In the genomic region with DNA sequence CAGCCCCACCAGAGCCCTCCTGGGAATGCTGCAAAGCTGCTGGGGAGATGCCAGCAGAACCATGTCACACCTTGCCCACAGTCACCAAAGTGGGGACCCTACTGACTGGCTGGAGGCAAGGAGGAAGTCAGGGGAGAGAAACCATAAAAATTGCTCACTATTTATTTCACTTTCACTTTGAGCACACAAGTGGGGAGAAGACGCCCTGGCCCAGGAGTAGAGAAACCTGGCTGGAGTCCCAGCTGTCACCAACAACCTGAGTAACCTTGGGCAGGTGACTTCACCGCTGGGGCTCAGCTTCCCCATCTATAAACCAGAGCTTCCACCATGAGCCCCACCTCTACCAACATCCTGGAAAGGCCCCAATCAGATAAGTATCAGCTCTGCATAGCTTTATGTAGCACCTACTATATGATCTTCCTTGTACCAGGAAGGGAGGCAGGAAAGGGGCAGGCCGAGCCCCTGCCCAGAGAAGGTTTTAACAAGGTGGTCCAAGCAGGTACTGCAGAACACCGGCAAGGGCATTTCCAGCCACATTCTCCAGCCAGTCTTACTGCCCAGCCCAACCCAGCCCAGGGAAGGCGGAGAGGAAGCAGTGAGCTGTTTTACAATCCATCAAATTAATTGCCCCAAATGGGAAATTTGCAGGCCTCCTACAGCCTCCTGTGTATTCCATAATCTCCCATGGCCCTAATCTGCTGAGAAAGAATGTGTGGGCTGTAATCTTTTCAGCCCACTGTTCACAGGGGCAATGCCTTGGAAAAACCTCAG, we compare ENCODE assay signal across 8 cellular contexts. TPM values are rescaled to one million over a fixed set of nuclear protein-coding genes. Genes with fewer than 3 reads are reported as not detected.
DNase-seq lines count a peak whose midpoint lies in the region; ATAC-seq, FAIRE-seq and TF ChIP-seq lines count a peak whose summit lies in the region.

No MANE protein-coding gene starts in this region.

- DNase-seq in GM12891 (ENCODE audit: insufficient read length, low spot score) (peak; percentile 76), activated T-cell treated with anti-CD3 and anti-CD28 coated beads for 4 hours (peak; percentile 7), lung (ENCODE audit: low spot score) (peak; percentile 73), stomach (peak; percentile 95), AG08395 (ENCODE audit: low spot score) (no peak), AG08396 (ENCODE audit: low spot score) (no peak)
- peak; percentile 37 for DNase-seq in Jurkat, Clone E6-1 (ENCODE audit: low read depth, low spot score)

- H3K4me1 ChIP-seq in lung (ENCODE audit: control insufficient read depth in 2 of 2, insufficient read depth in 2 of 2, low read length in 2 of 2) (peaks cover 6 to 13% of the 10 kb centered on the region in 2 donors), stomach (peaks cover 40 to 85% (median 66%) of the 10 kb centered on the region in 4 donors)

- no peak for TF ChIP-seq EP300 in stomach (IDR thresholded peaks at IDR 0.05)

- H3K36me3 ChIP-seq in lung (ENCODE audit: control insufficient read depth in 2 of 2, insufficient read depth in 2 of 2, low read length in 2 of 2) (no peaks in the 10 kb centered on the region), stomach (peaks cover 0 to 7% (median 0%) of the 10 kb centered on the region in 4 donors)

- ATAC-seq in GM21526 (IDR thresholded peaks at IDR 0.05; ENCODE audit: low FRiP score, unreplicated experiment) = peak; percentile 95
- peak; percentile 45 for ATAC-seq in lung (ENCODE audit: insufficient read depth, low FRiP score)

- H3K27ac ChIP-seq in lung (ENCODE audit: low read depth in 1 of 2, low read length in 1 of 2) (peak overlapping the region in 1 of 2 donors; percentile 75), stomach (peak overlapping the region; percentile 85 to 91 (median 88))

- no peaks in the 10 kb centered on the region for H3K27me3 ChIP-seq in lung (ENCODE audit: control insufficient read depth, insufficient read depth)
- H3K27me3 ChIP-seq in stomach = no peaks in the 10 kb centered on the region

- 37% methylated on average over 5 of the region's 5 CpGs for WGBS in lung, 2 donors
- 12 to 45% (median 22%) methylated on average over 5 of the region's 5 CpGs for WGBS in stomach, 5 donors

- FAIRE-seq in GM12891 (lab: Jason Lieb, UNC) = peak; percentile 94

- H3K9me3 ChIP-seq in lung (ENCODE audit: control insufficient read depth in 2 of 2, insufficient read depth in 1 of 2, low read length in 1 of 2) = no peaks in the 10 kb centered on the region
- H3K9me3 ChIP-seq in stomach = no peaks in the 10 kb centered on the region

- TF ChIP-seq POLR2A in GM12891 (IDR thresholded peaks at IDR 0.05; ENCODE audit: low read depth, low read length) = no peak
- TF ChIP-seq POLR2A in stomach (IDR thresholded peaks at IDR 0.05) = no peak

- TF ChIP-seq CTCF in lung (IDR thresholded peaks at IDR 0.05; ENCODE audit: control extremely low read depth, extremely low read depth) (no peak), stomach (IDR thresholded peaks at IDR 0.05) (no peak)

- intact Hi-C loops in stomach (cut with DNase I; ENCODE audit: low total_unique reads) = no loop called here

- H3K4me3 ChIP-seq in Jurkat, Clone E6-1 (ENCODE audit: low read length) = no peak overlapping the region
- H3K4me3 ChIP-seq in lung (no peak overlapping the region), stomach (no peak overlapping the region)

TF ChIP-seq in GM12891, 5 proteins besides CTCF, POLR2A, EP300 and RAD21:
- TF ChIP-seq SPI1 (IDR thresholded peaks at IDR 0.05; ENCODE audit: low read depth, low read length) = peak; percentile 77
- TF ChIP-seq POLR2AphosphoS5 (IDR thresholded peaks at IDR 0.05; ENCODE audit: low read depth, low read length) = no peak

RNA-seq across cellular contexts. Expression of a gene that starts 27.6 kb away (rescaled TPM):
- polyA plus RNA-seq in GM12891 (2012; ENCODE audit: low read depth, missing spikeins) = 0.86 TPM
- polyA plus RNA-seq in Jurkat, Clone E6-1 (2012; ENCODE audit: insufficient read depth, insufficient read length) = 17.3 TPM
- total RNA-seq in lung (10 to 100 TPM; 29.3 to 31.8 TPM), stomach (10 to 100 TPM; 31.2 to 82.3 (median 69.2) TPM)
- polyA plus RNA-seq in lung (10 to 100 TPM; 13.3 to 13.6 TPM), stomach (10 to 100 TPM; 12.8 to 20.5 (median 18.0) TPM)

Comparison
In these comparisons a context has a peak if more than half of its experiments do, and no peak if none do; other contexts are left out.
1. DNase-seq: peak in GM12891 (single experiment), Jurkat, Clone E6-1 (single experiment), activated T-cell treated with anti-CD3 and anti-CD28 coated beads for 4 hours (single experiment), lung (single experiment) and stomach (single experiment); none in AG08395 (single experiment) and AG08396 (single experiment).